8 cellular contexts compared by ENCODE assay signal in the genomic region with DNA sequence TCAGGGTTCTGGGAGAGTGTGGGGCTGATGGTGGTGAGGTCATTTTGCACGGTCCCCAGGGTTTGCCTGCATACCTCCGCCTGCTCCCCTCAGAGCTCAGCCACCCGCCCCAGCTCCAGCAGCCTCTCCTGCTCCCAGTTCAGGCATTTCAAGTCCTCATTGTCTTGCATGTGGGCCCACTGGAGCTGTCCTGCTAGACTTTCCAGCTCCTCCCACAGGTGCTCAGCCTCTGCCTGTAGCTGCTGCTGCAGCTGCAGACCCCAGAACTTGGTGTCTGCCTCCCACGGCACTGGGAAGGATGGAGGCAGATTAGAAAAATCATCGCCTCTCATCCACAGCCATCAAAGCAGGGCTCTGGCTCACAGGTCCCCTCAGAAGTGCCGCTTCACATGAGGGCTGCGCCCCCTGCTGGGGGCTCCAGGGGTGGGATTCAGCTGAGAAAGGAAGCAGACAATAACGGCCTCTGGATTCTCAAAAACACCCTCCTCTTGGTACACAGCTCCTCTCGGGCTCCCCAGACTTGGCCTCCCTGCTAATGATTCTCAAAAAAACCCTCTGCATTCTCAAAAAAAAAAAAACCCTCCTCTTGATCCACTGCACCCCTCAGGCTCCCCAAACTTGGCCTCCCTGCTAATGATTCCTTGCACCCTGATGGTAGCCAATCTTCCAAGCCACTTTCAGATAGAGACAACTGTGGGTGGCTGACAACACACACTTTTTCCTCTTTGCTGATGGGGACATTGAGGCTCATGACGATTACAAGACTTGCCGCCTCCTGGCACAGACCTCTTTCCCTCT.
DNase-seq lines count a peak whose midpoint lies in the region; ATAC-seq, FAIRE-seq and TF ChIP-seq lines count a peak whose summit lies in the region.

No MANE protein-coding gene starts in this region.

- 13% methylated on average over 9 of the region's 11 CpGs for WGBS in HepG2 (ENCODE audit: low lambda C conversion rate)

- H3K27me3 ChIP-seq in MG63 = 0 out of 2 replicates have a peak, but pooled peaks cover 4% of the 10 kb centered on the region
- H3K27me3 ChIP-seq in HepG2 (ENCODE audit: control insufficient read depth in 1 of 2, insufficient read depth in 2 of 2, low read length in 2 of 2) = peaks cover 2 to 9% of the 10 kb centered on the region in 2 experiments; a peak in 2 of 5 replicates

- no peaks in the 10 kb centered on the region for H3K36me3 ChIP-seq in MG63
- no peaks in the 10 kb centered on the region for H3K36me3 ChIP-seq in HepG2 (replicated peaks in 1 of 2; ENCODE audit: control insufficient read depth in 1 of 2, insufficient read depth in 2 of 2, low read length in 2 of 2)

- CTCF ChIA-PET in HepG2 (lab: Yijun Ruan, JAX; ENCODE audit: low intra/inter-chr PET ratio, low total read pairs) = no interaction called here

- H3K27ac ChIP-seq in HepG2 (ENCODE audit: extremely low read length, insufficient read depth, low read length) = no peak overlapping the region

- no TSS peak for BruUV-seq in HepG2 (replicated peaks; lab: Mats Ljungman, UMichigan)

- DNase-seq in GM10266 (ENCODE audit: extremely low spot score) (peak; percentile 28), MG63 (peak; percentile 62), HepG2 (ENCODE audit: low spot score) (peak; percentile 59)
- peak; percentile 44 for DNase-seq in central memory CD4-positive, alpha-beta T cell
- DNase-seq in stimulated activated CD8-positive, alpha-beta memory T cell treated with anti-CD3 and anti-CD28 coated beads, Interleukin-12 subunit alpha, Interleukin-12 subunit beta, amount 100 ng/mL, for 1 hour (ENCODE audit: low read depth) = peak; percentile 17

- POLR2A ChIA-PET in HepG2 (lab: Yijun Ruan, JAX) = no interaction called here

- TF ChIP-seq POLR2A in HepG2 (IDR thresholded peaks at IDR 0.05; ENCODE audit: insufficient read depth in 1 of 2, low read depth in 2 of 2, low read length in 2 of 2) = no peak

- in situ Hi-C loops in HepG2 (cut with HindIII; ENCODE audit: extremely low pct_ligation_motif_present, low pct_unique_long_range_greater_than_20kb) = no loop called here

- H3K4me3 ChIP-seq in MG63 (no peak overlapping the region), WI38 (ENCODE audit: low read depth, low read length) (no peak overlapping the region), HepG2 (replicated peaks in 1 of 3; ENCODE audit: insufficient read depth in 1 of 3, low read depth in 2 of 3, low read length in 3 of 3) (no peak overlapping the region)

- TF ChIP-seq CTCF in GM10266 (IDR thresholded peaks at IDR 0.05; ENCODE audit: control insufficient read depth, insufficient read depth, low read depth, missing control alignments) (peak; percentile 62), WI38 (IDR thresholded peaks at IDR 0.05; ENCODE audit: low read depth, low read length) (peak; percentile 77), HepG2 (CRISPR knock-in tag; IDR thresholded peaks at IDR 0.05) (peak; percentile 76)

- no peak overlapping the region for H3K9ac ChIP-seq in HepG2 (ENCODE audit: insufficient read depth, low read depth, low read length)

- no peak overlapping the region for H3K4me2 ChIP-seq in HepG2 (ENCODE audit: low read depth, low read length)

- ATAC-seq in HepG2 (peak; percentile 86), GM18861 (IDR thresholded peaks at IDR 0.05; ENCODE audit: unreplicated experiment) (no peak), HG02571 (IDR thresholded peaks at IDR 0.05; ENCODE audit: unreplicated experiment) (no peak)

- no peaks in the 10 kb centered on the region for H4K20me1 ChIP-seq in HepG2 (ENCODE audit: insufficient read depth, low read length)

- TF ChIP-seq EP300 in HepG2 (IDR thresholded peaks at IDR 0.05; ENCODE audit: low read depth in 2 of 2, low read length in 2 of 2) (no peak), HepG2 (CRISPR knock-in tag; IDR thresholded peaks at IDR 0.05; ENCODE audit: borderline replicate concordance) (no peak)

- TF ChIP-seq RAD21 in HepG2 (CRISPR knock-in tag; IDR thresholded peaks at IDR 0.05) = peak; percentile 53; the same call in 1 of the 2 replicates

- intact Hi-C loops in HepG2 (cut with micrococcal nuclease; ENCODE audit: unreplicated experiment) = loop anchor here (1.0 to 10.0 kb wide), 2 partner anchors 129 to 380 kb away; no protein-coding TSS in a partner anchor

- H2AFZ ChIP-seq in HepG2 (ENCODE audit: low read length) = no peak overlapping the region

- H3K79me2 ChIP-seq in HepG2 (ENCODE audit: insufficient read depth, low read length) = no peaks in the 10 kb centered on the region

- peaks cover 54% of the 10 kb centered on the region for H3K4me1 ChIP-seq in HepG2 (ENCODE audit: insufficient read depth, low read length)

- no peak for FAIRE-seq in HepG2 (lab: Jason Lieb, UNC)

- H3K9me3 ChIP-seq in MG63 (no peaks in the 10 kb centered on the region), HepG2 (ENCODE audit: low read length) (no peaks in the 10 kb centered on the region)

TF ChIP-seq in HepG2, 621 proteins besides CTCF, POLR2A, EP300 and RAD21 (continues in another document):
- TF ChIP-seq, protein P1, sequence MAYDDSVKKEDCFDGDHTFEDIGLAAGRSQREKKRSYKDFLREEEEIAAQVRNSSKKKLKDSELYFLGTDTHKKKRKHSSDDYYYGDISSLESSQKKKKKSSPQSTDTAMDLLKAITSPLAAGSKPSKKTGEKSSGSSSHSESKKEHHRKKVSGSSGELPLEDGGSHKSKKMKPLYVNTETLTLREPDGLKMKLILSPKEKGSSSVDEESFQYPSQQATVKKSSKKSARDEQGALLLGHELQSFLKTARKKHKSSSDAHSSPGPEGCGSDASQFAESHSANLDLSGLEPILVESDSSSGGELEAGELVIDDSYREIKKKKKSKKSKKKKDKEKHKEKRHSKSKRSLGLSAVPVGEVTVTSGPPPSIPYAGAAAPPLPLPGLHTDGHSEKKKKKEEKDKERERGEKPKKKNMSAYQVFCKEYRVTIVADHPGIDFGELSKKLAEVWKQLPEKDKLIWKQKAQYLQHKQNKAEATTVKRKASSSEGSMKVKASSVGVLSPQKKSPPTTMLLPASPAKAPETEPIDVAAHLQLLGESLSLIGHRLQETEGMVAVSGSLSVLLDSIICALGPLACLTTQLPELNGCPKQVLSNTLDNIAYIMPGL (CRISPR knock-in tag; IDR thresholded peaks at IDR 0.05; ENCODE audit: borderline replicate concordance in 1 of 2, low read depth in 1 of 2) = 0 out of 4 replicates have a peak, but pooled peaks of 1 of the 2 experiments have one; percentile 43
- TF ChIP-seq NR2F1 (CRISPR knock-in tag; IDR thresholded peaks at IDR 0.05) (no peak), ZNF274 (CRISPR knock-in tag; IDR thresholded peaks at IDR 0.05) (no peak), KDM2A (CRISPR knock-in tag; IDR thresholded peaks at IDR 0.05; ENCODE audit: borderline replicate concordance, low read depth) (peak; percentile 38; the same call in 1 of the 2 replicates), STAG1 (CRISPR knock-in tag; IDR thresholded peaks at IDR 0.05) (peak; percentile 58), SMC3 (IDR thresholded peaks at IDR 0.05; ENCODE audit: low read length) (peak; percentile 53; the same call in 1 of the 2 replicates), ZNF720 (CRISPR knock-in tag; IDR thresholded peaks at IDR 0.05) (no peak), ZNF292 (CRISPR knock-in tag; IDR thresholded peaks at IDR 0.05; ENCODE audit: borderline replicate concordance, low read depth) (no peak), ZNF510 (CRISPR knock-in tag; IDR thresholded peaks at IDR 0.05; ENCODE audit: low read depth) (no peak), ZSCAN30 (CRISPR knock-in tag; IDR thresholded peaks at IDR 0.05) (no peak), ZFP62 (CRISPR knock-in tag; IDR thresholded peaks at IDR 0.05) (no peak), ZNF331 (CRISPR knock-in tag; IDR thresholded peaks at IDR 0.05) (0 out of 2 replicates have a peak, but pooled peaks have one; percentile 17), TCF7 (IDR thresholded peaks at IDR 0.05; ENCODE audit: low read depth) (peak; percentile 55), NR3C1 (CRISPR knock-in tag; IDR thresholded peaks at IDR 0.05) (no peak), XRCC5 (optimal IDR thresholded peaks at IDR 0.05; ENCODE audit: low read length) (peak; percentile 87)
- TF ChIP-seq, protein P2, sequence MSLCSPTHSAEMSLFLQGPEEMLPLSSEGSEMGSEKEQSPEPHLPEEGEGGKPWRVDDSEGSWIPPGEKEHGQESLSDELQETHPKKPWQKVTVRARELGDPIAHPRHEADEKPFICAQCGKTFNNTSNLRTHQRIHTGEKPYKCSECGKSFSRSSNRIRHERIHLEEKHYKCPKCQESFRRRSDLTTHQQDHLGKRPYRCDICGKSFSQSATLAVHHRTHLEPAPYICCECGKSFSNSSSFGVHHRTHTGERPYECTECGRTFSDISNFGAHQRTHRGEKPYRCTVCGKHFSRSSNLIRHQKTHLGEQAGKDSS (CRISPR knock-in tag; IDR thresholded peaks at IDR 0.05; ENCODE audit: borderline replicate concordance, low read depth) = 0 out of 2 replicates have a peak, but pooled peaks have one; percentile 34
- TF ChIP-seq, protein P3, sequence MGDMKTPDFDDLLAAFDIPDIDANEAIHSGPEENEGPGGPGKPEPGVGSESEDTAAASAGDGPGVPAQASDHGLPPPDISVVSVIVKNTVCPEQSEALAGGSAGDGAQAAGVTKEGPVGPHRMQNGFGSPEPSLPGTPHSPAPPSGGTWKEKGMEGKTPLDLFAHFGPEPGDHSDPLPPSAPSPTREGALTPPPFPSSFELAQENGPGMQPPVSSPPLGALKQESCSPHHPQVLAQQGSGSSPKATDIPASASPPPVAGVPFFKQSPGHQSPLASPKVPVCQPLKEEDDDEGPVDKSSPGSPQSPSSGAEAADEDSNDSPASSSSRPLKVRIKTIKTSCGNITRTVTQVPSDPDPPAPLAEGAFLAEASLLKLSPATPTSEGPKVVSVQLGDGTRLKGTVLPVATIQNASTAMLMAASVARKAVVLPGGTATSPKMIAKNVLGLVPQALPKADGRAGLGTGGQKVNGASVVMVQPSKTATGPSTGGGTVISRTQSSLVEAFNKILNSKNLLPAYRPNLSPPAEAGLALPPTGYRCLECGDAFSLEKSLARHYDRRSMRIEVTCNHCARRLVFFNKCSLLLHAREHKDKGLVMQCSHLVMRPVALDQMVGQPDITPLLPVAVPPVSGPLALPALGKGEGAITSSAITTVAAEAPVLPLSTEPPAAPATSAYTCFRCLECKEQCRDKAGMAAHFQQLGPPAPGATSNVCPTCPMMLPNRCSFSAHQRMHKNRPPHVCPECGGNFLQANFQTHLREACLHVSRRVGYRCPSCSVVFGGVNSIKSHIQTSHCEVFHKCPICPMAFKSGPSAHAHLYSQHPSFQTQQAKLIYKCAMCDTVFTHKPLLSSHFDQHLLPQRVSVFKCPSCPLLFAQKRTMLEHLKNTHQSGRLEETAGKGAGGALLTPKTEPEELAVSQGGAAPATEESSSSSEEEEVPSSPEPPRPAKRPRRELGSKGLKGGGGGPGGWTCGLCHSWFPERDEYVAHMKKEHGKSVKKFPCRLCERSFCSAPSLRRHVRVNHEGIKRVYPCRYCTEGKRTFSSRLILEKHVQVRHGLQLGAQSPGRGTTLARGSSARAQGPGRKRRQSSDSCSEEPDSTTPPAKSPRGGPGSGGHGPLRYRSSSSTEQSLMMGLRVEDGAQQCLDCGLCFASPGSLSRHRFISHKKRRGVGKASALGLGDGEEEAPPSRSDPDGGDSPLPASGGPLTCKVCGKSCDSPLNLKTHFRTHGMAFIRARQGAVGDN (CRISPR knock-in tag; IDR thresholded peaks at IDR 0.05) = peak; percentile 11; the same call in 1 of the 2 replicates
